Comparison of ENCODE assay signal across 8 cellular contexts in the genomic region with DNA sequence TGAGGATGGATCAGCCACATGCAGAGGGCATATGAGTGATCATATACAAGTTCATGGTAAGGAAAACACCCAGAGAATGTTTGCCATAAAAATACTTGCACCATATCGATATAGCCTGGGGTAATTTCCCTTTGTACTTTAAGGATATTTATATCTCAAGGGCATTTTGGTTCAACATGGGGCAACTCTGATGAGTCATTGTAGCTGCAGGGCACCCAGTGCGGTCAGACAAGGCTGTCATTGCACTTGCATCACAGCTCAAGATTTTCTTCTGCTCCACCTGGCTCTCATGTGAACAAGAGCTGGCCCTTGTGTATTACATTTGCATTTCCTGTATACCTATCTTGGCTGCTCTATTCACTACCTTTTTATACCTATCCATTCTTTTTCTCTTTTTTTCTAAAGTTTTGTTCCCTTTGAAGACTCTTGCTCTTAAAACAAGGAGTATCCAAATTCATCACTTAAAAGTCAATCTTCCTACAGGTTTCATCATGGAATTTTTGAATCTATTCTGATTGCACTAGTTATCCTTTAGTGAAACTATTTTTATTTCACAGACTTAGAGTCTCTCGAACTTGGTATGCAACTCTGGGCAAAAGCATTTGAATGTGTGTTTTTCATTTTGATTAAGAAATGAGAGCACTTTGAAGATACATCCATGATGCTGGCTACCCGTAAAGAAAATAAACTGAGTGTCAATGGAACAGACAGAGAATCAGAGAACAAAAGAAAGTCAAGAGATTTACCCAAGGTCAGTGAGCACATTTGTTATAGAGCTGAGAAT.
DNase-seq lines count a peak whose midpoint lies in the region; ATAC-seq and TF ChIP-seq lines count a peak whose summit lies in the region.

No MANE protein-coding gene starts in this region.

- H3K4me2 ChIP-seq in fibroblast of lung (ENCODE audit: extremely low read depth, insufficient read depth, low read length), result no peak overlapping the region

- intact Hi-C loops in colonic mucosa (cut with DNase I), result no loop called here

- H3K9me3 ChIP-seq in BE2C (no peaks in the 10 kb centered on the region), fibroblast of lung (ENCODE audit: control insufficient read depth, insufficient read depth, low read depth, low read length) (no peaks in the 10 kb centered on the region), colonic mucosa (no peaks in the 10 kb centered on the region)

- H3K36me3 ChIP-seq in BE2C (no peaks in the 10 kb centered on the region), fibroblast of lung (ENCODE audit: control insufficient read depth, insufficient read depth, low read length) (no peaks in the 10 kb centered on the region), colonic mucosa (no peaks in the 10 kb centered on the region)

- H3K27me3 ChIP-seq in BE2C, result no peaks in the 10 kb centered on the region
- no peaks in the 10 kb centered on the region for H3K27me3 ChIP-seq in fibroblast of lung (ENCODE audit: control insufficient read depth, insufficient read depth, low read length)
- no peaks in the 10 kb centered on the region for H3K27me3 ChIP-seq in colonic mucosa

- peak; percentile 69 for ATAC-seq in GM21717 (IDR thresholded peaks at IDR 0.05; ENCODE audit: unreplicated experiment)
- ATAC-seq in HG03354 (IDR thresholded peaks at IDR 0.05; ENCODE audit: poor library complexity, severe bottlenecking, unreplicated experiment), result no peak

- H3K9ac ChIP-seq in fibroblast of lung (ENCODE audit: insufficient read depth, low read length), result no peak overlapping the region
- no peak overlapping the region for H3K9ac ChIP-seq in colonic mucosa (ENCODE audit: low read depth in 2 of 2, low read length in 2 of 2)

- H3K4me1 ChIP-seq in BE2C, result peaks cover 5% of the 10 kb centered on the region; the same call in 1 of the 2 replicates
- H3K4me1 ChIP-seq in fibroblast of lung (ENCODE audit: control insufficient read depth, extremely low read depth, insufficient read depth, low read length), result peaks cover 2% of the 10 kb centered on the region
- H3K4me1 ChIP-seq in colonic mucosa, result no peaks in the 10 kb centered on the region

- H3K4me3 ChIP-seq in BE2C (ENCODE audit: low read depth, low read length), result no peak overlapping the region
- no peak overlapping the region for H3K4me3 ChIP-seq in fibroblast of lung (replicated peaks in 1 of 4; ENCODE audit: control extremely low read depth in 1 of 4, insufficient read depth in 1 of 4, low read depth in 3 of 4, low read length in 4 of 4)
- no peak overlapping the region for H3K4me3 ChIP-seq in colonic mucosa

- H3K27ac ChIP-seq in fibroblast of lung (ENCODE audit: insufficient read depth, low read length) (no peak overlapping the region), colonic mucosa (no peak overlapping the region)

- no peaks in the 10 kb centered on the region for H3K79me2 ChIP-seq in fibroblast of lung (ENCODE audit: control insufficient read depth, insufficient read depth, low read length)

- no peak for TF ChIP-seq CTCF in BE2C (IDR thresholded peaks at IDR 0.05; ENCODE audit: low read depth, low read length)
- no peak for TF ChIP-seq CTCF in fibroblast of lung (conservative IDR thresholded peaks at IDR 0.05 in 1 of 2, IDR thresholded peaks at IDR 0.05 in 1 of 2; ENCODE audit: low read depth in 1 of 2, low read length in 2 of 2)
- no peak for TF ChIP-seq CTCF in colonic mucosa (IDR thresholded peaks at IDR 0.05)

- H2AFZ ChIP-seq in fibroblast of lung (ENCODE audit: low read length), result no peak overlapping the region

- no peaks in the 10 kb centered on the region for H4K20me1 ChIP-seq in fibroblast of lung (ENCODE audit: control insufficient read depth, extremely low read depth, insufficient read depth, low read length)

- peak; percentile 20 for DNase-seq in BE2C
- peak; percentile 64 for DNase-seq in NCI-H2107 treated with DMSO at 0.1 percent for 48 hours (lab: John Stamatoyannopoulos, UW; ENCODE audit: unreplicated experiment)
- DNase-seq in fibroblast of lung (ENCODE audit: low read depth in 2 of 2), result peak; percentile 77 to 79
- peak; percentile 68 for DNase-seq in ureter (ENCODE audit: low spot score)
- no peak for DNase-seq in activated CD4-positive, CD25-positive, alpha-beta regulatory T cell (lab: John Stamatoyannopoulos, UW)
- no peak for DNase-seq in colonic mucosa

Comparison
In these comparisons a context has a peak if more than half of its experiments do, and no peak if none do; other contexts are left out.
1. DNase-seq: peak in BE2C (single experiment), NCI-H2107 treated with DMSO at 0.1 percent for 48 hours (single experiment), fibroblast of lung (2 of 2) and ureter (single experiment); none in activated CD4-positive, CD25-positive, alpha-beta regulatory T cell (0 of 4) and colonic mucosa (single experiment).